ENCODE assay signal across 8 cellular contexts in the genomic region with DNA sequence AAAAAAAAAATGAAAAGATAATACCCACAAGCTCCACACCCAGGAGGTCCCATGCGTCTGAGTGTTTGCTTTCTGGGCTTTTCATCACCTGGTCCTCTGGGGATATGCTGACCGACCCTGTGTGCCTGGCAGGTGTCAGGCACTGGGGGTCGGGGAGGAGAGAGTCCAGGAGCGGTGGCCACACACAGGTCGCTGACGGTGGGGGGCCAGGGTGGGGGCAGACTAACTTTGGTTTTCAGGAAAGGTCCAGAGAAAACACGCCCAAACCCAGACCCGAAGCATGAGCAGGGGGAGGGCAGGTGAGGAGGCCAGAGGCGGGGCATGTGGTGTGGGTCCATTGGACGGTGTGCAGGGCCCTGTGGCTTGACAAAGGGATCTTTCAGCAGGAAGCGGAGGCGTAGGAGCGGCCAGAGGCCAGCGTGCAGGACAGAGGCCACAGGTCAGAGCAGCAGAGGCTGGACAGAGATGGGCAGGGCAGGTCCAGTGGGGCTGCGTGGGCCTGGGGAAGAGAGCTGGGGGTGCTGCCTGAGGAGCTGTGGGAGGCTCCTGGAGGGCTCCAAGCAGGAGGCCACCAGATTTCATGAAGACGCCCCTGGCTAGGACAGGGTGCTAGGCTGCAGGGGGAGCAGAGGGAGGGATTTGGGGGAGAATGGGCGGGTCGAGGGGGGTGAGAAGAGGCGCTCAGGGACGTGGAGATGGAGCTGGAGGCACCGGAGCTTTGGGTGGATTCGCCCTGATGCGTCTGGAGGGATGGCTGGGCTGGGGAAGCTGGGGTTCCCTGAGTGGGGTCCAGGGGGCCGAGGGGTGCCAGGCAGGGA. TPM values are rescaled to one million over a fixed set of nuclear protein-coding genes. Genes with fewer than 3 reads are reported as not detected.
DNase-seq lines count a peak whose midpoint lies in the region; ATAC-seq and TF ChIP-seq lines count a peak whose summit lies in the region.
"Had no signal": no experiment of that assay in that cellular context is flagged by ENCODE, and none has a peak within 500 bp of the region (broad histone marks: within the 10 kb centered on the region; RNA-seq: fewer than 3 reads in every experiment).

No MANE protein-coding gene starts in this region.

- H2BK120ac ChIP-seq in neuronal stem cell (ENCODE audit: low read depth, low read length), result no peak overlapping the region

- no peak for TF ChIP-seq POLR2A in gastrocnemius medialis (IDR thresholded peaks at IDR 0.05)

- no CpG with 5 or more reads among the region's 24 CpGs for WGBS in neuronal stem cell (ENCODE audit: extremely low coverage in 2 of 2, insufficient read length in 2 of 2, insufficient replicate concordance in 1 of 2), 2 donors

- in situ Hi-C loops in gastrocnemius medialis (cut with MboI; ENCODE audit: low sequenced_read_pairs in 4 of 4), result no loop called here

- H4K8ac ChIP-seq in neuronal stem cell (ENCODE audit: low read depth, low read length), result no peak overlapping the region

- H3K4ac ChIP-seq in neuronal stem cell (ENCODE audit: low read length), result no peak overlapping the region

- H3K4me3 Mint-ChIP-seq in activated naive CD8-positive, alpha-beta T cell, result peak overlapping the region; percentile 79

- H3K9me3 ChIP-seq in HUES6 (ENCODE audit: control insufficient read depth, insufficient read depth, low read depth, low read length) (no peaks in the 10 kb centered on the region), neuronal stem cell (replicated peaks in 1 of 2; ENCODE audit: control insufficient read depth in 2 of 2, insufficient read depth in 1 of 2, low read depth in 1 of 2, low read length in 2 of 2) (no peaks in the 10 kb centered on the region), gastrocnemius medialis (no peaks in the 10 kb centered on the region)
- H3K9me3 ChIP-seq: heart left ventricle had no signal

- H3K18ac ChIP-seq in neuronal stem cell (ENCODE audit: low read length), result peak overlapping the region; percentile 99

- H3K36me3 ChIP-seq in HUES6 (ENCODE audit: control insufficient read depth, insufficient read depth, low read length), result peaks cover 26% of the 10 kb centered on the region
- peaks cover 12 to 21% of the 10 kb centered on the region in 2 donors for H3K36me3 ChIP-seq in neuronal stem cell (replicated peaks in 1 of 2; ENCODE audit: control insufficient read depth in 2 of 2, insufficient read depth in 2 of 2, low read length in 2 of 2)
- no peaks in the 10 kb centered on the region for H3K36me3 ChIP-seq in gastrocnemius medialis

- no peaks in the 10 kb centered on the region for H3K9me3 Mint-ChIP-seq in activated naive CD8-positive, alpha-beta T cell (ENCODE audit: low read depth)

- H3K27me3 Mint-ChIP-seq in activated naive CD8-positive, alpha-beta T cell, result peaks cover 3% of the 10 kb centered on the region

- peak overlapping the region; percentile 39 for H2BK5ac ChIP-seq in neuronal stem cell (ENCODE audit: low read length)

- H3K4me1 Mint-ChIP-seq in activated naive CD8-positive, alpha-beta T cell (ENCODE audit: low read depth), result peaks cover 23% of the 10 kb centered on the region

- H2AK5ac ChIP-seq in neuronal stem cell (ENCODE audit: low read depth, low read length), result peak overlapping the region; percentile 99

- H3K27ac Mint-ChIP-seq in activated naive CD8-positive, alpha-beta T cell, result no peak overlapping the region

- peaks cover 20% of the 10 kb centered on the region for H3K4me1 ChIP-seq in HUES6 (ENCODE audit: control insufficient read depth, insufficient read depth, low read length)
- peaks cover 20 to 26% of the 10 kb centered on the region in 2 donors for H3K4me1 ChIP-seq in neuronal stem cell (ENCODE audit: control insufficient read depth in 2 of 2, insufficient read depth in 1 of 2, low read depth in 1 of 2, low read length in 2 of 2)
- H3K4me1 ChIP-seq in gastrocnemius medialis, result peaks cover 10 to 13% of the 10 kb centered on the region in 2 donors

- peak overlapping the region; percentile 98 for H3K23ac ChIP-seq in neuronal stem cell (ENCODE audit: low read depth, low read length, poor library complexity)

- H3K9ac ChIP-seq in HUES6 (ENCODE audit: low read length), result no peak overlapping the region
- H3K9ac ChIP-seq in neuronal stem cell (ENCODE audit: low read depth, low read length, poor library complexity), result peak overlapping the region; percentile 91

- H3K4me3 ChIP-seq in HUES6 (ENCODE audit: low read depth, low read length) (peak overlapping the region; percentile 69), neuronal stem cell (ENCODE audit: low read length in 2 of 2) (peak overlapping the region; percentile 46 to 82), gastrocnemius medialis (peak overlapping the region in 1 of 4 donors; percentile 47)

- H2BK12ac ChIP-seq in neuronal stem cell (ENCODE audit: low read length), result peak overlapping the region; percentile 58

- peak overlapping the region; percentile 91 for H2BK15ac ChIP-seq in neuronal stem cell (ENCODE audit: low read length)

- ATAC-seq in gastrocnemius medialis, result no peak
- ATAC-seq in HG03139 (IDR thresholded peaks at IDR 0.05; ENCODE audit: unreplicated experiment), result no peak

- H3K14ac ChIP-seq in neuronal stem cell (ENCODE audit: low read length), result peak overlapping the region; percentile 71

- no peaks in the 10 kb centered on the region for H3K36me3 Mint-ChIP-seq in activated naive CD8-positive, alpha-beta T cell

- H4K91ac ChIP-seq in neuronal stem cell (ENCODE audit: low read depth, low read length, poor library complexity), result peak overlapping the region; percentile 85

- H2AFZ ChIP-seq in neuronal stem cell (ENCODE audit: low read length), result peak overlapping the region; percentile 94

- no peak for TF ChIP-seq CTCF in gastrocnemius medialis (IDR thresholded peaks at IDR 0.05 in 4 of 5, conservative IDR thresholded peaks at IDR 0.05 in 1 of 5)

- H3K27me3 ChIP-seq in HUES6 (ENCODE audit: control insufficient read depth, insufficient read depth, low read length), result peaks cover 66% of the 10 kb centered on the region
- peaks cover 4 to 39% (median 36%) of the 10 kb centered on the region in 3 experiments for H3K27me3 ChIP-seq in neuronal stem cell (ENCODE audit: control insufficient read depth in 3 of 3, insufficient read depth in 3 of 3, low read depth in 1 of 3, low read length in 3 of 3)
- H3K27me3 ChIP-seq in gastrocnemius medialis, result peaks cover 38 to 46% (median 40%) of the 10 kb centered on the region in 3 donors

- peaks cover 2% of the 10 kb centered on the region for H3K79me1 ChIP-seq in neuronal stem cell (ENCODE audit: low read depth, low read length)

- H3K4me2 ChIP-seq in neuronal stem cell (ENCODE audit: insufficient read depth, low read length, poor library complexity, severe bottlenecking), result peak overlapping the region; percentile 95

- intact Hi-C loops in gastrocnemius medialis (cut with DNase I; ENCODE audit: low total_unique reads), result loop anchor here (2.0 kb wide), 1 partner anchor 17 kb away; no protein-coding TSS in a partner anchor

- H3K27ac ChIP-seq in HUES6 (ENCODE audit: low read depth, low read length) (no peak overlapping the region), neuronal stem cell (replicated peaks; ENCODE audit: low read length) (no peak overlapping the region), gastrocnemius medialis (no peak overlapping the region)

- DNase-seq in neuronal stem cell (ENCODE audit: low spot score), result no peak
- DNase-seq in NCI-H187 (lab: John Stamatoyannopoulos, UW), result no peak
- DNase-seq in gastrocnemius medialis, result no peak
- DNase-seq: heart left ventricle; stimulated activated CD4-positive, alpha-beta T cell treated with anti-CD3 and anti-CD28 coated beads, Interleukin-4, amount 100 ng/mL, for 24 hours had no signal

RNA-seq across cellular contexts. Expression of gene RNF223, which starts 15.8 kb away (rescaled TPM):
- polyA plus RNA-seq in neuronal stem cell (2013, experiment 1 of 2), result 0.03 TPM
- 0.01 TPM for polyA plus RNA-seq in neuronal stem cell (2013, experiment 2 of 2)
- total RNA-seq in gastrocnemius medialis, result not detected
- total RNA-seq: heart left ventricle had no signal
- polyA plus RNA-seq: heart left ventricle had no signal

RNA-seq across cellular contexts. Expression of gene AGRN, which starts 38.4 kb away (rescaled TPM):
- 79.8 TPM for polyA plus RNA-seq in neuronal stem cell (2013, experiment 1 of 2)
- 78.9 TPM for polyA plus RNA-seq in neuronal stem cell (2013, experiment 2 of 2)
- total RNA-seq in gastrocnemius medialis, result 1 to 10 TPM; 2.0 to 3.8 (median 3.1) TPM

RNA-seq across cellular contexts. Expression of gene ISG15, which starts 45.0 kb away (rescaled TPM):
- polyA plus RNA-seq in neuronal stem cell (2013, experiment 1 of 2), result 44.0 TPM
- polyA plus RNA-seq in neuronal stem cell (2013, experiment 2 of 2), result 44.5 TPM
- 10 to 100 TPM in 2 of 4 donors, 1 to 10 TPM in 2; 4.3 to 37.6 (median 10.2) TPM for total RNA-seq in gastrocnemius medialis

RNA-seq across cellular contexts. Expression of gene C1orf159, which starts 57.6 kb away (rescaled TPM):
- polyA plus RNA-seq in neuronal stem cell (2013, experiment 1 of 2), result 12.3 TPM
- 11.7 TPM for polyA plus RNA-seq in neuronal stem cell (2013, experiment 2 of 2)
- total RNA-seq in gastrocnemius medialis, result 1 to 10 TPM; 2.8 to 6.4 (median 5.3) TPM

RNA-seq across cellular contexts. Expression of gene HES4, which starts 58.4 kb away (rescaled TPM):
- 312 TPM for polyA plus RNA-seq in neuronal stem cell (2013, experiment 1 of 2)
- polyA plus RNA-seq in neuronal stem cell (2013, experiment 2 of 2), result 285 TPM
- 10 to 100 TPM in 2 of 4 donors, 1 to 10 TPM in 2; 6.4 to 17.4 (median 9.5) TPM for total RNA-seq in gastrocnemius medialis
